ENCODE assay signal across 1 cellular context in the genomic region with DNA sequence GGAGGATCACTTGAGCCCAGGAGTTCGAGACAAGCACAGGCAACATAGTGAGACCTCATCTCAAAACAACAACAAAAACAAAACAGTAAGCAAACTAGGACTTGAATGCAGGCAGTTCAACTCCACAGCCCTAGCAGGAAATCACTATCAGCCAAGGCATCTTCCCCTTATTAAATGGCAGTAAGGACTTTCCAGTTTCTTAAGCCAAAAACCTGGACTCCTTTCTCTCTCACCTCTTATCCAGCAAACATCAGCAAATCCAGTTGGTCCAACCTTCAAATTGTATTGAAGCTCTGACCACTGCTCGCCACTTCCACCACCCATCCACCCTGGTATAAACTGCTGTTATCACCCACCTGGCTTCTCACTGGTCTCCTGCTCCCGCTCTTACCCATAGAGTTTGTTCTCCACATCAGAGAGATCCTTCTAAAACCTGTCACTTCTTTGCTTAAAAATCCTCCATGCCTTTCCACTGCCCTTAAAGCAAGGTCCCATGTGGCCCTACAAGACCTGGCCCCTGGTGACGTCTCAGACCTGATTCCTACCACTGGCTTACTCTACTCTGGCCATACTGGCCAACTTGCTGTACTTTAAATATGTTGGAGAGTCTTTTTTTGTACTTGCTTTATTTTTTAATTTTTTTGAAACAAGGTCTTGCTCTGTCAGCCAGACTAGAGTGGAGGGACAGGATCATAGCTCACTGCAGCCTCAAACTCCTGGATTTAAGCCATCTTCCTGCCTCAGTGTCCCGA.
A peak's percentile ranks its signal among the peaks of the same experiment; 100 is the strongest.
TF ChIP-seq lines count a peak whose summit lies in the region.

No MANE protein-coding gene starts in this region.

TF ChIP-seq in HepG2, 621 proteins besides CTCF, POLR2A, EP300 and RAD21 (continued from another document):
- TF ChIP-seq PAF1 (CRISPR knock-in tag; IDR thresholded peaks at IDR 0.05), result 0 out of 2 replicates have a peak, but pooled peaks have one; percentile 5
- peak; percentile 10 for TF ChIP-seq RBM22 (optimal IDR thresholded peaks at IDR 0.05; ENCODE audit: low read length)
- TF ChIP-seq FOXM1 (CRISPR knock-in tag; IDR thresholded peaks at IDR 0.05), result no peak
- TF ChIP-seq ZFP82 (CRISPR knock-in tag; IDR thresholded peaks at IDR 0.05; ENCODE audit: borderline replicate concordance), result peak; percentile 90; the same call in 1 of the 2 replicates
- TF ChIP-seq SIX4 (CRISPR knock-in tag; IDR thresholded peaks at IDR 0.05), result no peak
- TF ChIP-seq, protein P1, sequence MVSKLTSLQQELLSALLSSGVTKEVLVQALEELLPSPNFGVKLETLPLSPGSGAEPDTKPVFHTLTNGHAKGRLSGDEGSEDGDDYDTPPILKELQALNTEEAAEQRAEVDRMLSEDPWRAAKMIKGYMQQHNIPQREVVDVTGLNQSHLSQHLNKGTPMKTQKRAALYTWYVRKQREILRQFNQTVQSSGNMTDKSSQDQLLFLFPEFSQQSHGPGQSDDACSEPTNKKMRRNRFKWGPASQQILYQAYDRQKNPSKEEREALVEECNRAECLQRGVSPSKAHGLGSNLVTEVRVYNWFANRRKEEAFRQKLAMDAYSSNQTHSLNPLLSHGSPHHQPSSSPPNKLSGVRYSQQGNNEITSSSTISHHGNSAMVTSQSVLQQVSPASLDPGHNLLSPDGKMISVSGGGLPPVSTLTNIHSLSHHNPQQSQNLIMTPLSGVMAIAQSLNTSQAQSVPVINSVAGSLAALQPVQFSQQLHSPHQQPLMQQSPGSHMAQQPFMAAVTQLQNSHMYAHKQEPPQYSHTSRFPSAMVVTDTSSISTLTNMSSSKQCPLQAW (CRISPR knock-in tag; IDR thresholded peaks at IDR 0.05), result no peak
- TF ChIP-seq HIVEP1 (CRISPR knock-in tag; IDR thresholded peaks at IDR 0.05), result no peak
- 0 out of 2 replicates have a peak, but pooled peaks have one; percentile 37 for TF ChIP-seq SNAI1 (CRISPR knock-in tag; IDR thresholded peaks at IDR 0.05; ENCODE audit: borderline replicate concordance)
- TF ChIP-seq ISX (CRISPR knock-in tag; conservative IDR thresholded peaks at IDR 0.05), result no peak
- TF ChIP-seq MYNN (CRISPR knock-in tag; IDR thresholded peaks at IDR 0.05; ENCODE audit: low read depth), result 0 out of 2 replicates have a peak, but pooled peaks have one; percentile 31
- TF ChIP-seq ZNF224 (CRISPR knock-in tag; IDR thresholded peaks at IDR 0.05), result 0 out of 2 replicates have a peak, but pooled peaks have one; percentile 15
- no peak for TF ChIP-seq NKX3-1 (CRISPR knock-in tag; IDR thresholded peaks at IDR 0.05)
- TF ChIP-seq TMF1 (CRISPR knock-in tag; IDR thresholded peaks at IDR 0.05; ENCODE audit: low read depth), result no peak
- TF ChIP-seq SAFB2 (CRISPR knock-in tag; IDR thresholded peaks at IDR 0.05; ENCODE audit: borderline replicate concordance, low read depth), result peak; percentile 71; the same call in 1 of the 2 replicates
- no peak for TF ChIP-seq ZBTB26 (CRISPR knock-in tag; IDR thresholded peaks at IDR 0.05; ENCODE audit: borderline replicate concordance)
- TF ChIP-seq SMAD9 (CRISPR knock-in tag; IDR thresholded peaks at IDR 0.05), result 0 out of 2 replicates have a peak, but pooled peaks have one; percentile 46
- no peak for TF ChIP-seq ZNF232 (CRISPR knock-in tag; IDR thresholded peaks at IDR 0.05; ENCODE audit: borderline replicate concordance)
- no peak for TF ChIP-seq NR0B2 (CRISPR knock-in tag; IDR thresholded peaks at IDR 0.05)
- peak; percentile 46 for TF ChIP-seq POLR2G (IDR thresholded peaks at IDR 0.05; ENCODE audit: low read depth, low read length)
- TF ChIP-seq SPEN (CRISPR knock-in tag; IDR thresholded peaks at IDR 0.05; ENCODE audit: low read depth), result 0 out of 2 replicates have a peak, but pooled peaks have one; percentile 6
- no peak for TF ChIP-seq ZFP90 (CRISPR knock-in tag; IDR thresholded peaks at IDR 0.05; ENCODE audit: borderline replicate concordance)
- TF ChIP-seq TARDBP (CRISPR knock-in tag; IDR thresholded peaks at IDR 0.05), result peak; percentile 46; the same call in 1 of the 2 replicates
- TF ChIP-seq MEF2D (CRISPR knock-in tag; IDR thresholded peaks at IDR 0.05), result peak; percentile 57; the same call in 1 of the 2 replicates
- TF ChIP-seq CAMTA2 (CRISPR knock-in tag; IDR thresholded peaks at IDR 0.05; ENCODE audit: borderline replicate concordance), result no peak
- no peak for TF ChIP-seq NFRKB (IDR thresholded peaks at IDR 0.05)
